In the genomic region with DNA sequence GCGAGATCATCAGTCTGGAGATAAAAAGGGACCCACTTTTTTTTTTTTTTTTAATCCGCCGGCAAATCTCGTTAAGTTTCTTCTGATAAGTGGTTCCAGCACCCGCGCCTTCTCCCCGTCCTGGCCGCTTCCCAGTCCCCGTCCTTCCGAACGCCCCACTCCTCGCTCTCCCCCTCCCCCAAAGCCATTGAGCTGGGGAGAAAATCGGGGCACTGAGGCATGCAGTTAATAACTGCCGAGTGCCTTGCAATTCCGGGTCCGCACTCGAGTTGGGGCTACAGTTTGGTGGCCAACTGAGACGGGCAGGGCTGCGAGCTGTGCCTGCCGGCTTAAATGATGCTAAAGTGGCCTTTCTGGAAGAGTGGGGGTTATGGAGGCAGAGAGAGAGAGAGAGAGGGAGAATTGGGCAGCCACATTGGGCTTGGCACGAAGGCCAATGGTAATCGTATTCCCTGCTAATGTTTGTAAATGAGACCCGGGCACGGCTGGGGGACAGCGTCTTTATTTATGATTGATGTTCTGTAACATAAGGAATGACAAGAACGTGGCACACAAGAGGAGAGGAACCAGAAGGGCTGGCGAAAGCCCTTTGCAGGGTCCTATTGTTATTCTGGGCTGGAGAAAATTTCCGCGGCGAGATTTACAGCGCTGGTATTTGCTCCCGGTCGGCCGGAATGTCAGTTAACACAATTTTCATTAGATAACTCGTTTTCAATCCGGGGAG, we compare ENCODE assay signal across 11 cellular contexts. TPM values are rescaled to one million over a fixed set of nuclear protein-coding genes. Genes with fewer than 3 reads are reported as not detected.
DNase-seq lines count a peak whose midpoint lies in the region; ATAC-seq, FAIRE-seq and TF ChIP-seq lines count a peak whose summit lies in the region.
"Had no signal": no experiment of that assay in that cellular context is flagged by ENCODE, and none has a peak within 500 bp of the region (broad histone marks: within the 10 kb centered on the region; RNA-seq: fewer than 3 reads in every experiment).

No MANE protein-coding gene starts in this region.

- TF ChIP-seq POLR2A in endothelial cell of umbilical vein (IDR thresholded peaks at IDR 0.05; ENCODE audit: low read depth, low read length) (no peak), spleen (IDR thresholded peaks at IDR 0.05) (no peak)

- H2AFZ ChIP-seq in endothelial cell of umbilical vein (ENCODE audit: low read depth, low read length) = no peak overlapping the region

- H3K4me1 ChIP-seq in cardiac muscle cell (ENCODE audit: low read depth) = peaks cover 10% of the 10 kb centered on the region
- peaks cover 0 to 17% of the 10 kb centered on the region in 2 donors for H3K4me1 ChIP-seq in right atrium auricular region
- H3K4me1 ChIP-seq in endothelial cell of umbilical vein (ENCODE audit: control insufficient read depth, extremely low read depth, insufficient read depth, low read length) = no peaks in the 10 kb centered on the region
- H3K4me1 ChIP-seq in spleen = peaks cover 4 to 45% (median 28%) of the 10 kb centered on the region in 6 donors

- no peak for ATAC-seq in HG02571 (IDR thresholded peaks at IDR 0.05; ENCODE audit: unreplicated experiment)

- H3K9me1 ChIP-seq in endothelial cell of umbilical vein (replicated peaks; ENCODE audit: control insufficient read depth, extremely low read depth, insufficient read depth, low read length) = no peaks in the 10 kb centered on the region

- intact Hi-C loops in endothelial cell of umbilical vein (cut with micrococcal nuclease) (no loop called here), spleen (cut with DNase I; ENCODE audit: low total_unique reads) (no loop called here)

- H3K27me3 ChIP-seq in cardiac muscle cell (peaks cover 68% of the 10 kb centered on the region), right atrium auricular region (peaks cover 11 to 21% of the 10 kb centered on the region in 2 donors), endothelial cell of umbilical vein (ENCODE audit: control insufficient read depth in 2 of 2, insufficient read depth in 2 of 2, low read length in 2 of 2) (peaks cover 51 to 61% of the 10 kb centered on the region in 2 experiments), spleen (replicated peaks in 1 of 7) (peaks cover 0 to 93% (median 61%) of the 10 kb centered on the region in 7 donors)

- dilution Hi-C loops in endothelial cell of umbilical vein (cut with MboI; ENCODE audit: extremely low pct_ligation_motif_present, low sequenced_read_pairs) = no loop called here

- no peak overlapping the region for H3K4me2 ChIP-seq in endothelial cell of umbilical vein (ENCODE audit: insufficient read depth, low read length)
- H3K4me2 ChIP-seq: smooth muscle cell had no signal

- H3K9me3 ChIP-seq in cardiac muscle cell (ENCODE audit: low read depth) (no peaks in the 10 kb centered on the region), right atrium auricular region (peaks cover 0 to 3% of the 10 kb centered on the region in 2 donors), endothelial cell of umbilical vein (replicated peaks; ENCODE audit: control insufficient read depth, insufficient read depth, low read length) (no peaks in the 10 kb centered on the region), spleen (no peaks in the 10 kb centered on the region)

- no peaks in the 10 kb centered on the region for H3K79me2 ChIP-seq in endothelial cell of umbilical vein (ENCODE audit: control insufficient read depth, insufficient read depth, low read length)

- no peak overlapping the region for H3K9ac ChIP-seq in endothelial cell of umbilical vein (replicated peaks; ENCODE audit: extremely low read depth, insufficient read depth, low read length)

- POLR2A ChIA-PET in RWPE1 (lab: Yijun Ruan, JAX; ENCODE audit: low non-redundant PET) (no interaction called here), endothelial cell of umbilical vein (lab: Charles Lee) (no interaction called here)

- TF ChIP-seq CTCF in cardiac muscle cell (IDR thresholded peaks at IDR 0.05; ENCODE audit: low read depth, low read length) = no peak
- no peak for TF ChIP-seq CTCF in right atrium auricular region (IDR thresholded peaks at IDR 0.05)
- TF ChIP-seq CTCF in RWPE1 (conservative IDR thresholded peaks at IDR 0.05; ENCODE audit: low read depth) = no peak
- TF ChIP-seq CTCF in endothelial cell of umbilical vein (IDR thresholded peaks at IDR 0.05; ENCODE audit: extremely low read depth in 1 of 2, insufficient read depth in 1 of 2, low read depth in 1 of 2, low read length in 2 of 2) = no peak
- TF ChIP-seq CTCF in spleen (IDR thresholded peaks at IDR 0.05 in 8 of 11, conservative IDR thresholded peaks at IDR 0.05 in 3 of 11) = no peak

- CTCF ChIA-PET in RWPE1 (lab: Yijun Ruan, JAX) = no interaction called here
- CTCF ChIA-PET in endothelial cell of umbilical vein (lab: Charles Lee) = no interaction called here

- peak overlapping the region; percentile 91 for H3K4me3 ChIP-seq in cardiac muscle cell
- no peak overlapping the region for H3K4me3 ChIP-seq in right atrium auricular region
- H3K4me3 ChIP-seq in endothelial cell of umbilical vein (replicated peaks in 1 of 3; ENCODE audit: insufficient read depth in 1 of 3, low read depth in 1 of 3, low read length in 3 of 3) = no peak overlapping the region
- H3K4me3 ChIP-seq in spleen = peak overlapping the region in 1 of 8 donors; percentile 3
- H3K4me3 ChIP-seq: smooth muscle cell had no signal

- H3K36me3 ChIP-seq in cardiac muscle cell (no peaks in the 10 kb centered on the region), right atrium auricular region (no peaks in the 10 kb centered on the region), endothelial cell of umbilical vein (ENCODE audit: control insufficient read depth in 2 of 2, extremely low read depth in 1 of 2, insufficient read depth in 2 of 2, low read length in 2 of 2) (no peaks in the 10 kb centered on the region), spleen (no peaks in the 10 kb centered on the region)

- H3K27ac ChIP-seq in cardiac muscle cell (no peak overlapping the region), right atrium auricular region (no peak overlapping the region), RWPE1 (peak overlapping the region; percentile 63), endothelial cell of umbilical vein (ENCODE audit: insufficient read depth, low read depth, low read length) (no peak overlapping the region), spleen (no peak overlapping the region)

- WGBS in spleen, 5 donors = 1 to 3% (median 3%) methylated on average over 36 of the region's 36 CpGs

- H4K20me1 ChIP-seq in endothelial cell of umbilical vein (replicated peaks; ENCODE audit: control insufficient read depth, extremely low read depth, insufficient read depth, low read length) = no peaks in the 10 kb centered on the region

- FAIRE-seq in endothelial cell of umbilical vein (lab: Jason Lieb, UNC) = no peak

- no TSS peak for BruUV-seq in endothelial cell of umbilical vein (replicated peaks; lab: Mats Ljungman, UMichigan)

- DNase-seq in cardiac muscle cell (ENCODE audit: low read depth in 1 of 2, low spot score in 1 of 2) = peak in 1 of 2 donors; percentile 61
- no peak for DNase-seq in right atrium auricular region (ENCODE audit: low spot score)
- DNase-seq in RWPE1 (ENCODE audit: low spot score) = no peak
- DNase-seq in endothelial cell of umbilical vein (ENCODE audit: low read depth, low spot score) = no peak
- peak; percentile 17 for DNase-seq in spleen
- no peak for DNase-seq in DMS79 (lab: John Stamatoyannopoulos, UW)
- no peak for DNase-seq in midbrain (lab: John Stamatoyannopoulos, UW)
- DNase-seq: aorta had no signal

TF ChIP-seq in endothelial cell of umbilical vein, 7 proteins besides CTCF, POLR2A, EP300 and RAD21:
- no peak for TF ChIP-seq MYC (IDR thresholded peaks at IDR 0.05; ENCODE audit: low read depth, low read length)
- no peak for TF ChIP-seq JUN (IDR thresholded peaks at IDR 0.05; ENCODE audit: borderline replicate concordance, insufficient read depth, insufficient read length, low read depth)
- TF ChIP-seq POLR2AphosphoS5 (IDR thresholded peaks at IDR 0.05; ENCODE audit: insufficient read depth, low read depth, low read length) = no peak
- no peak for TF ChIP-seq MAX (IDR thresholded peaks at IDR 0.05; ENCODE audit: insufficient read depth, insufficient read length)
- peak; percentile 84 for TF ChIP-seq EZH2 (IDR thresholded peaks at IDR 0.05; ENCODE audit: borderline replicate concordance, low read depth, low read length, severe bottlenecking)
- TF ChIP-seq GATA2 (IDR thresholded peaks at IDR 0.05; ENCODE audit: insufficient read depth, insufficient read length, low read depth, low read length) = no peak

RNA-seq across cellular contexts. Expression of gene CUX2, which starts 1.8 kb away (rescaled TPM):
- total RNA-seq in cardiac muscle cell (6.6 and 7.4 TPM in 2 replicates), right atrium auricular region (not detected), endothelial cell of umbilical vein (not detected in 2 replicates), spleen (under 1 TPM in 5 of 7 donors, not detected in 2; 0.06 to 0.44 (median 0.09) TPM)
- polyA plus RNA-seq in cardiac muscle cell (2.1 and 2.6 TPM in 2 replicates), endothelial cell of umbilical vein (not detected in 2 replicates), spleen (under 1 TPM; under 0.01 to 0.07 (median 0.05) TPM)
- not detected in 2 replicates for polyA plus RNA-seq in endothelial cell of umbilical vein (2011; cell fraction: cytosol; rRNA removed)
- not detected in 2 replicates for polyA plus RNA-seq in endothelial cell of umbilical vein (2011; cell fraction: nucleus; rRNA removed)
- polyA plus RNA-seq in endothelial cell of umbilical vein (2012) = not detected in 2 replicates
- polyA minus RNA-seq in endothelial cell of umbilical vein = not detected in 2 replicates
- not detected for polyA minus RNA-seq in endothelial cell of umbilical vein (2011; cell fraction: cytosol; rRNA and poly(A)+ RNA removed)
- polyA minus RNA-seq in endothelial cell of umbilical vein (2011; cell fraction: nucleus; rRNA and poly(A)+ RNA removed) = not detected in 2 replicates
- total RNA-seq: lung microvascular endothelial cell, smooth muscle cell had no signal
- polyA plus RNA-seq: aorta, smooth muscle cell had no signal
